In genomic region chr11:95522871-95523270, GRCh38 we compare ENCODE assay signal across 15 cellular contexts.
DNase-seq lines count a peak whose midpoint lies in the region; ATAC-seq and TF ChIP-seq lines count a peak whose summit lies in the region.
"Had no signal": no experiment of that assay in that cellular context is flagged by ENCODE, and none has a peak within 500 bp of the region (broad histone marks: within the 10 kb centered on the region; RNA-seq: fewer than 3 reads in every experiment).

No MANE protein-coding gene starts in this region.

- H2BK15ac ChIP-seq in IMR-90 (ENCODE audit: low read depth, low read length), result no peak overlapping the region

- 100% methylated on average over 2 of the region's 4 CpGs; no CpG with 5 or more reads in 1 of the 2 experiments for WGBS in IMR-90 (ENCODE audit: extremely low coverage in 2 of 2, insufficient read length in 1 of 2), 2 experiments
- 56% methylated on average over 4 of the region's 4 CpGs for WGBS in prostate gland

- in situ Hi-C loops in IMR-90 (cut with MboI; ENCODE audit: low sequenced_read_pairs), result no loop called here

- H3K79me1 ChIP-seq in IMR-90 (ENCODE audit: low read depth in 1 of 2, low read length in 2 of 2), result no peaks in the 10 kb centered on the region

- H3K4me2 ChIP-seq in IMR-90 (ENCODE audit: low read depth, low read length), result no peak overlapping the region

- no peak overlapping the region for H4K5ac ChIP-seq in IMR-90 (ENCODE audit: low read depth, low read length)

- no peak overlapping the region for H3K23ac ChIP-seq in IMR-90 (ENCODE audit: low read depth, low read length)

- no peak for ATAC-seq in IMR-90 (ENCODE audit: low read depth)

- H3K27ac ChIP-seq in IMR-90 (ENCODE audit: insufficient read depth, low read length) (no peak overlapping the region), VCaP (peak overlapping the region; percentile 75; the same call in 1 of the 2 replicates), prostate gland (no peak overlapping the region)

- no peak for TF ChIP-seq CTCF in IMR-90 (conservative IDR thresholded peaks at IDR 0.05; ENCODE audit: low read depth, low read length)
- TF ChIP-seq CTCF in VCaP (conservative IDR thresholded peaks at IDR 0.05), result no peak
- no peak for TF ChIP-seq CTCF in fibroblast of mammary gland (conservative IDR thresholded peaks at IDR 0.05; ENCODE audit: control insufficient read depth, insufficient read depth, low read depth, low read length)
- TF ChIP-seq CTCF in prostate gland (IDR thresholded peaks at IDR 0.05), result no peak

- intact Hi-C loops in IMR-90 (cut with micrococcal nuclease) (no loop called here), prostate gland (cut with DNase I) (no loop called here)

- H4K20me1 ChIP-seq in IMR-90 (ENCODE audit: insufficient read depth, low read length), result no peaks in the 10 kb centered on the region

- H3K14ac ChIP-seq in IMR-90 (replicated peaks; ENCODE audit: low read depth, low read length), result no peak overlapping the region

- TF ChIP-seq POLR2A in IMR-90 (IDR thresholded peaks at IDR 0.05; ENCODE audit: low read depth, low read length) (no peak), prostate gland (IDR thresholded peaks at IDR 0.05) (no peak)

- CTCF ChIA-PET in IMR-90 (lab: Yijun Ruan, JAX), result no interaction called here

- H2AK5ac ChIP-seq in IMR-90 (ENCODE audit: low read depth, low read length), result no peak overlapping the region

- no peak overlapping the region for H4K91ac ChIP-seq in IMR-90 (ENCODE audit: insufficient read depth, low read depth, low read length)

- dilution Hi-C loops in IMR-90 (cut with HindIII; ENCODE audit: low sequenced_read_pairs, unreplicated experiment), result no loop called here

- no peak overlapping the region for H3K9ac ChIP-seq in IMR-90 (ENCODE audit: low read depth, low read length)

- no peak overlapping the region for H2AK9ac ChIP-seq in IMR-90 (replicated peaks; ENCODE audit: low read depth, low read length, poor library complexity)

- no peak overlapping the region for H2BK5ac ChIP-seq in IMR-90 (ENCODE audit: low read depth, low read length, poor library complexity, severe bottlenecking)

- H3K36me3 ChIP-seq in IMR-90 (ENCODE audit: control insufficient read depth, insufficient read depth, low read length), result no peaks in the 10 kb centered on the region
- H3K36me3 ChIP-seq in prostate gland, result no peaks in the 10 kb centered on the region

- H4K8ac ChIP-seq in IMR-90 (ENCODE audit: low read depth in 2 of 2, low read length in 2 of 2), result no peak overlapping the region

- no peak for TF ChIP-seq RAD21 in IMR-90 (IDR thresholded peaks at IDR 0.05; ENCODE audit: low read length)

- H2BK20ac ChIP-seq in IMR-90 (ENCODE audit: low read depth, low read length), result no peak overlapping the region

- no peak overlapping the region for H3K4me3 ChIP-seq in IMR-90 (ENCODE audit: insufficient read depth, low read depth, low read length)
- H3K4me3 ChIP-seq in fibroblast of mammary gland (ENCODE audit: control insufficient read depth, low read depth, low read length), result no peak overlapping the region
- no peak overlapping the region for H3K4me3 ChIP-seq in prostate gland

- BruUV-seq in IMR-90 (replicated peaks; lab: Mats Ljungman, UMichigan), result no TSS peak

- POLR2A ChIA-PET in IMR-90 (lab: Charles Lee; ENCODE audit: unreplicated experiment), result no interaction called here

- no peaks in the 10 kb centered on the region for H3K9me1 ChIP-seq in IMR-90 (ENCODE audit: insufficient read depth, low read length)

- H3K27me3 ChIP-seq in IMR-90 (ENCODE audit: control insufficient read depth, insufficient read depth, low read length), result no peaks in the 10 kb centered on the region; the same call in 1 of the 2 replicates
- H3K27me3 ChIP-seq in prostate gland (replicated peaks; ENCODE audit: insufficient read depth), result no peaks in the 10 kb centered on the region

- H3K4me1 ChIP-seq in IMR-90 (ENCODE audit: control insufficient read depth, insufficient read depth, low read length) (no peaks in the 10 kb centered on the region), prostate gland (replicated peaks) (no peaks in the 10 kb centered on the region)

- H3K56ac ChIP-seq in IMR-90 (ENCODE audit: extremely low read depth, insufficient read depth, low read length), result no peak overlapping the region

- no peak overlapping the region for H3K18ac ChIP-seq in IMR-90 (ENCODE audit: low read depth, low read length)

- H3K4ac ChIP-seq in IMR-90 (ENCODE audit: low read depth, low read length), result no peak overlapping the region

- H2BK120ac ChIP-seq in IMR-90 (ENCODE audit: low read depth, low read length), result no peak overlapping the region

- no peak overlapping the region for H2AFZ ChIP-seq in IMR-90 (replicated peaks; ENCODE audit: low read length, poor library complexity)

- DNase-seq in IMR-90 (peak; percentile 45), fibroblast of mammary gland (ENCODE audit: low read depth) (peak; percentile 81), prostate gland (ENCODE audit: low spot score) (peak; percentile 36), NCI-H187 (lab: John Stamatoyannopoulos, UW) (no peak), DMS 273 (lab: John Stamatoyannopoulos, UW; ENCODE audit: unreplicated experiment) (no peak), globus pallidus (ENCODE audit: low spot score) (no peak)
- DNase-seq: Calu3; CD4-positive, alpha-beta T cell; DMS79 treated with DMSO at 0.1 percent for 48 hours; GOT3; Kasumi-1; NCI-H1436; NCI-H2081; NCI-H526 had no signal

- no peaks in the 10 kb centered on the region for H3K9me3 ChIP-seq in IMR-90 (ENCODE audit: control insufficient read depth, insufficient read depth, low read length)
- no peaks in the 10 kb centered on the region for H3K9me3 ChIP-seq in prostate gland

TF ChIP-seq in IMR-90, 13 proteins besides CTCF, POLR2A, EP300 and RAD21:
- TF ChIP-seq MAFK (IDR thresholded peaks at IDR 0.05; ENCODE audit: low read depth, low read length) (no peak), SMC3 (IDR thresholded peaks at IDR 0.05; ENCODE audit: low read depth, low read length) (no peak), RCOR1 (IDR thresholded peaks at IDR 0.05; ENCODE audit: insufficient replicate concordance, low read length) (no peak), RFX5 (IDR thresholded peaks at IDR 0.05; ENCODE audit: low read depth, low read length) (no peak), BHLHE40 (IDR thresholded peaks at IDR 0.05; ENCODE audit: low read depth, low read length) (no peak), USF2 (IDR thresholded peaks at IDR 0.05; ENCODE audit: low read depth, low read length) (no peak), CHD1 (IDR thresholded peaks at IDR 0.05; ENCODE audit: low read depth, low read length) (no peak), MXI1 (IDR thresholded peaks at IDR 0.05; ENCODE audit: borderline replicate concordance, low read depth, low read length) (no peak), ELK1 (IDR thresholded peaks at IDR 0.05; ENCODE audit: borderline replicate concordance, low read depth, low read length) (no peak), NFE2L2 (IDR thresholded peaks at IDR 0.05; ENCODE audit: low read depth, low read length) (no peak), CEBPB (IDR thresholded peaks at IDR 0.05; ENCODE audit: low read depth, low read length) (no peak), FOS (IDR thresholded peaks at IDR 0.05; ENCODE audit: low read depth, low read length) (no peak), MAZ (IDR thresholded peaks at IDR 0.05; ENCODE audit: borderline replicate concordance, low read depth, low read length) (no peak)

Comparison
In these comparisons a context has a peak if more than half of its experiments do, and no peak if none do; other contexts are left out.
1. DNase-seq: peak in IMR-90 (single experiment), fibroblast of mammary gland (single experiment) and prostate gland (single experiment); none in NCI-H187 (0 of 2), DMS 273 (single experiment) and globus pallidus (single experiment).